In genomic region chr10:133307776-133308430, GRCh38 we compare ENCODE assay signal across 8 cellular contexts. TPM values are rescaled to one million over a fixed set of nuclear protein-coding genes. Genes with fewer than 3 reads are reported as not detected.
A peak's percentile ranks its signal among the peaks of the same experiment; 100 is the strongest.
DNase-seq lines count a peak whose midpoint lies in the region; ATAC-seq, FAIRE-seq and TF ChIP-seq lines count a peak whose summit lies in the region.

No MANE protein-coding gene starts in this region.

- ATAC-seq in GM21576 (IDR thresholded peaks at IDR 0.05; ENCODE audit: unreplicated experiment) (peak; percentile 40), HG03565 (IDR thresholded peaks at IDR 0.05; ENCODE audit: unreplicated experiment) (no peak)

- WGBS in small intestine, 3 donors, result 1 to 3% (median 1%) methylated on average over 25 of the region's 25 CpGs

- H3K36me3 ChIP-seq in ascending aorta (peaks cover 21 to 24% of the 10 kb centered on the region in 2 donors), small intestine (ENCODE audit: control insufficient read depth in 2 of 2, insufficient read depth in 2 of 2, low read length in 2 of 2) (peaks cover 0 to 3% of the 10 kb centered on the region in 2 donors)

- H3K27me3 ChIP-seq in ascending aorta (no peaks in the 10 kb centered on the region), small intestine (ENCODE audit: control insufficient read depth in 2 of 2, insufficient read depth in 2 of 2, low read length in 2 of 2) (no peaks in the 10 kb centered on the region)

- H3K9me3 ChIP-seq in ascending aorta (no peaks in the 10 kb centered on the region), small intestine (ENCODE audit: control insufficient read depth, low read depth) (no peaks in the 10 kb centered on the region)

- H3K4me3 ChIP-seq in ascending aorta (peak overlapping the region; percentile 92 to 93), iPS-11a (ENCODE audit: low read depth, low read length) (peak overlapping the region; percentile 69), small intestine (ENCODE audit: low read depth in 1 of 2, low read length in 2 of 2) (peak overlapping the region; percentile 96 to 97)

- DNase-seq in DMS79 (lab: John Stamatoyannopoulos, UW) (peak; percentile 6), LHCN-M2 (ENCODE audit: low read depth) (peak; percentile 63), SW480 (ENCODE audit: low spot score) (peak; percentile 88), ascending aorta (ENCODE audit: low spot score in 2 of 2) (peak in 1 of 2 donors; percentile 76), small intestine (peak; percentile 88)

- TF ChIP-seq CTCF in ascending aorta (IDR thresholded peaks at IDR 0.05), result peak in 2 of 3 experiments; percentile 29 to 34

- peak overlapping the region; percentile 87 to 91 for H3K27ac ChIP-seq in ascending aorta
- H3K27ac ChIP-seq in small intestine (ENCODE audit: low read depth in 1 of 2, low read length in 1 of 2), result peak overlapping the region; percentile 91 to 98

- intact Hi-C loops in ascending aorta (cut with DNase I), result loop anchor here (1.0 to 5.0 kb wide), 5 partner anchors 21 to 1001 kb away; partner anchors contain the start of genes ECHS1, LRRC27, MTG1 and STK32C

- H3K4me1 ChIP-seq in ascending aorta, result peaks cover 2 to 25% of the 10 kb centered on the region in 2 donors
- peaks cover 0 to 7% of the 10 kb centered on the region in 2 donors for H3K4me1 ChIP-seq in small intestine (ENCODE audit: control insufficient read depth in 2 of 2, insufficient read depth in 1 of 2, low read depth in 1 of 2, low read length in 1 of 2)

- FAIRE-seq in small intestine (lab: Jason Lieb, UNC), result no peak

RNA-seq across cellular contexts. Expression of gene TUBGCP2, which starts 0.8 kb away (rescaled TPM):
- total RNA-seq in LHCN-M2 (2014; rRNA removed) (73.9 and 74.8 TPM in 2 replicates), ascending aorta (72.4 TPM)
- polyA plus RNA-seq in LHCN-M2 (2012), result 59.1 TPM
- polyA plus RNA-seq in small intestine, result 100 to 1,000 TPM in 2 of 3 donors, 10 to 100 TPM in 1; 43.1 to 173 (median 126) TPM

RNA-seq across cellular contexts. Expression of gene ZNF511, which starts 0.8 kb away (rescaled TPM):
- total RNA-seq in LHCN-M2 (2014; rRNA removed), result 26.9 and 33.8 TPM in 2 replicates
- 38.2 TPM for polyA plus RNA-seq in LHCN-M2 (2012)
- total RNA-seq in ascending aorta, result 51.8 TPM
- polyA plus RNA-seq in small intestine, result 10 to 100 TPM; 43.8 to 61.5 (median 53.9) TPM

RNA-seq across cellular contexts. Expression of gene CALY, which starts 28.8 kb away (rescaled TPM):
- total RNA-seq in LHCN-M2 (2014; rRNA removed) (not detected in 2 replicates), ascending aorta (not detected)
- polyA plus RNA-seq in LHCN-M2 (2012), result 0.10 TPM
- polyA plus RNA-seq in small intestine, result 1 to 10 TPM in 1 of 3 donors, not detected in 2; 3.0 TPM

RNA-seq across cellular contexts. Expression of gene ADAM8, which starts 31.2 kb away (rescaled TPM):
- total RNA-seq in LHCN-M2 (2014; rRNA removed) (0.57 and 0.77 TPM in 2 replicates), ascending aorta (21.4 TPM)
- polyA plus RNA-seq in LHCN-M2 (2012), result 0.05 TPM
- polyA plus RNA-seq in small intestine, result 1 to 10 TPM in 2 of 3 donors, under 1 TPM in 1; 0.67 to 2.5 (median 1.6) TPM

RNA-seq across cellular contexts. Expression of gene PRAP1, which starts 39.3 kb away (rescaled TPM):
- total RNA-seq in LHCN-M2 (2014; rRNA removed), result not detected in 2 replicates
- polyA plus RNA-seq in LHCN-M2 (2012), result not detected
- not detected for total RNA-seq in ascending aorta
- polyA plus RNA-seq in small intestine, result 1,000 to 10,000 TPM in 2 of 3 donors, 100 to 1,000 TPM in 1; 284 to 2,052 (median 1,424) TPM
